Comparison of ENCODE assay signal across 8 cellular contexts in the genomic region with DNA sequence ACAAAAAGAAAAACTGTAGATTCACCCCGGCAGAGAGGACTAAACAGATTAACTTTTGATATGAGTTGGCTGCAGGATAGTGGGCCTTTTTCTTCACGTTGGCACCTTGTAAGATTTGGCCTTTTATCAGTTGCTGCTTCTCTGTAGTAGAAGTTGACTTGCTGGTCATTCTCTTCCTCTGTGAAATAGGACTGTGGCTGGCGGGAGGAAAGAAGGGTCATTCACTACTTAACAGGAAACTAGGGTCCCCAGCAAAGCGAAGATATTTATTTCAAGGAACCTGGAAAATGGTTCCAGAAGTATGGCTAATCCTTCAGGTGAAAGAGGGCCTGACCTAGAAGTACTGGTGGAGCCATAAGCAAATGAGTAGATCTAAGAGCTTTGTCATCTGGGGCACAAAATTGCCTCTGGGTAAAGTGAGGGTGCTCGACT. TPM values are rescaled to one million over a fixed set of nuclear protein-coding genes. Genes with fewer than 3 reads are reported as not detected.
DNase-seq lines count a peak whose midpoint lies in the region; ATAC-seq, FAIRE-seq and TF ChIP-seq lines count a peak whose summit lies in the region.

No MANE protein-coding gene starts in this region.

- H3K36me3 ChIP-seq in BLaER1 treated with 17β-estradiol and CSF1 and Interleukin-3, amounts not matched to agents 10 nM and 100 nM = peaks cover 32 to 37% (median 35%) of the 10 kb centered on the region in 11 experiments
- H3K36me3 ChIP-seq in IMR-90 (ENCODE audit: control insufficient read depth, insufficient read depth, low read length) = peaks cover 11% of the 10 kb centered on the region

- peaks cover 16 to 25% of the 10 kb centered on the region in 2 donors for H3K4me1 Mint-ChIP-seq in natural killer cell treated with Interleukin-12 subunit alpha and Interleukin-12 subunit beta and Interleukin-15 and Interleukin-18, amount 100 ng/mL, for 72 hours (ENCODE audit: low read depth in 2 of 2)

- H3K9me3 Mint-ChIP-seq in natural killer cell treated with Interleukin-12 subunit alpha and Interleukin-12 subunit beta and Interleukin-15 and Interleukin-18, amount 100 ng/mL, for 72 hours = peaks cover 7% of the 10 kb centered on the region

- H3K27me3 ChIP-seq in BLaER1 treated with 17β-estradiol and CSF1 and Interleukin-3, amounts not matched to agents 10 nM and 100 nM = no peaks in the 10 kb centered on the region
- no peaks in the 10 kb centered on the region for H3K27me3 ChIP-seq in IMR-90 (ENCODE audit: control insufficient read depth, insufficient read depth, low read length)

- peaks cover 0 to 3% of the 10 kb centered on the region in 2 donors for H3K27me3 Mint-ChIP-seq in natural killer cell treated with Interleukin-12 subunit alpha and Interleukin-12 subunit beta and Interleukin-15 and Interleukin-18, amount 100 ng/mL, for 72 hours

- H2BK20ac ChIP-seq in IMR-90 (ENCODE audit: low read depth, low read length) = peak overlapping the region; percentile 59; the same call in 1 of the 2 replicates

- no peaks in the 10 kb centered on the region; a peak in 2 of 22 replicates for H3K9me3 ChIP-seq in BLaER1 treated with 17β-estradiol and CSF1 and Interleukin-3, amounts not matched to agents 10 nM and 100 nM (replicated peaks in 1 of 11)
- H3K9me3 ChIP-seq in IMR-90 (ENCODE audit: control insufficient read depth, insufficient read depth, low read length) = no peaks in the 10 kb centered on the region

- no peak overlapping the region for H2AK5ac ChIP-seq in IMR-90 (ENCODE audit: low read depth, low read length)

- no CpG with 5 or more reads among the region's 5 CpGs for WGBS in IMR-90 (ENCODE audit: extremely low coverage in 2 of 2, insufficient read length in 1 of 2), 2 experiments

- H4K5ac ChIP-seq in IMR-90 (ENCODE audit: low read depth, low read length) = peak overlapping the region; percentile 84

- peak overlapping the region; percentile 77 to 96 (median 86) for H3K4me3 ChIP-seq in BLaER1 treated with 17β-estradiol and CSF1 and Interleukin-3, amounts not matched to agents 10 nM and 100 nM
- H3K4me3 ChIP-seq in IMR-90 (ENCODE audit: insufficient read depth, low read depth, low read length) (peak overlapping the region; percentile 89), choroid plexus epithelial cell (ENCODE audit: low read depth, low read length) (peak overlapping the region; percentile 94)

- intact Hi-C loops in IMR-90 (cut with micrococcal nuclease) = no loop called here

- no TSS peak for BruUV-seq in IMR-90 (replicated peaks; lab: Mats Ljungman, UMichigan)

- FAIRE-seq in urothelium cell line (lab: Jason Lieb, UNC) = no peak

- peak overlapping the region; percentile 50 to 95 (median 80) for H3K4me2 ChIP-seq in BLaER1 treated with 17β-estradiol and CSF1 and Interleukin-3, amounts not matched to agents 10 nM and 100 nM
- H3K4me2 ChIP-seq in IMR-90 (ENCODE audit: low read depth, low read length) = peak overlapping the region; percentile 56

- no peak for TF ChIP-seq POLR2A in IMR-90 (IDR thresholded peaks at IDR 0.05; ENCODE audit: low read depth, low read length)

- H3K9me1 ChIP-seq in IMR-90 (ENCODE audit: insufficient read depth, low read length) = no peaks in the 10 kb centered on the region

- TF ChIP-seq CTCF in IMR-90 (conservative IDR thresholded peaks at IDR 0.05; ENCODE audit: low read depth, low read length) (no peak), choroid plexus epithelial cell (conservative IDR thresholded peaks at IDR 0.05; ENCODE audit: low read depth, low read length) (no peak)

- no peak for ATAC-seq in IMR-90 (ENCODE audit: low read depth)
- no peak for ATAC-seq in natural killer cell treated with Interleukin-12 subunit alpha and Interleukin-12 subunit beta and Interleukin-15 and Interleukin-18, amount 100 ng/mL, for 72 hours
- ATAC-seq in GM21390 (IDR thresholded peaks at IDR 0.05; ENCODE audit: unreplicated experiment) = no peak

- peak overlapping the region; percentile 97 for H2AFZ ChIP-seq in IMR-90 (replicated peaks; ENCODE audit: low read length, poor library complexity)

- H3K23ac ChIP-seq in IMR-90 (ENCODE audit: low read depth, low read length) = no peak overlapping the region

- H2BK120ac ChIP-seq in IMR-90 (ENCODE audit: low read depth, low read length) = peak overlapping the region; percentile 58; the same call in 1 of the 2 replicates

- peak overlapping the region; percentile 72 for H3K14ac ChIP-seq in IMR-90 (replicated peaks; ENCODE audit: low read depth, low read length)

- no peak overlapping the region for H2AK9ac ChIP-seq in IMR-90 (replicated peaks; ENCODE audit: low read depth, low read length, poor library complexity)

- no peak for TF ChIP-seq RAD21 in IMR-90 (IDR thresholded peaks at IDR 0.05; ENCODE audit: low read length)

- CTCF ChIA-PET in IMR-90 (lab: Yijun Ruan, JAX) = no interaction called here

- DNase-seq in IMR-90 (no peak), choroid plexus epithelial cell (ENCODE audit: low read depth) (no peak), urothelium cell line (ENCODE audit: low spot score) (no peak), DMS 273 treated with DMSO at 0.1 percent for 48 hours (lab: John Stamatoyannopoulos, UW) (no peak), NCI-H774 (lab: John Stamatoyannopoulos, UW) (no peak)
- DNase-seq in natural killer cell treated with Interleukin-12 subunit alpha and Interleukin-12 subunit beta and Interleukin-15 and Interleukin-18, amount 100 ng/mL, for 72 hours (ENCODE audit: low spot score) = no peak

- peaks cover 13 to 29% (median 18%) of the 10 kb centered on the region in 10 experiments for H3K4me1 ChIP-seq in BLaER1 treated with 17β-estradiol and CSF1 and Interleukin-3, amounts not matched to agents 10 nM and 100 nM
- no peaks in the 10 kb centered on the region for H3K4me1 ChIP-seq in IMR-90 (ENCODE audit: control insufficient read depth, insufficient read depth, low read length)

- H2BK5ac ChIP-seq in IMR-90 (ENCODE audit: low read depth, low read length, poor library complexity, severe bottlenecking) = peak overlapping the region; percentile 44

- H3K56ac ChIP-seq in IMR-90 (ENCODE audit: extremely low read depth, insufficient read depth, low read length) = peak overlapping the region; percentile 86; the same call in 1 of the 2 replicates

- POLR2A ChIA-PET in IMR-90 (lab: Charles Lee; ENCODE audit: unreplicated experiment) = no interaction called here

- H3K27ac Mint-ChIP-seq in natural killer cell treated with Interleukin-12 subunit alpha and Interleukin-12 subunit beta and Interleukin-15 and Interleukin-18, amount 100 ng/mL, for 72 hours = peak overlapping the region; percentile 96 to 97

- peak overlapping the region; percentile 97 to 99 for H4K8ac ChIP-seq in IMR-90 (ENCODE audit: low read depth in 2 of 2, low read length in 2 of 2)

- peaks cover 32% of the 10 kb centered on the region for H3K36me3 Mint-ChIP-seq in natural killer cell treated with Interleukin-12 subunit alpha and Interleukin-12 subunit beta and Interleukin-15 and Interleukin-18, amount 100 ng/mL, for 72 hours

- H4K20me1 ChIP-seq in BLaER1 treated with 17β-estradiol and CSF1 and Interleukin-3, amounts not matched to agents 10 nM and 100 nM = peaks cover 29 to 44% (median 41%) of the 10 kb centered on the region in 11 experiments; a peak in 21 of 22 replicates
- H4K20me1 ChIP-seq in IMR-90 (ENCODE audit: insufficient read depth, low read length) = 0 out of 2 replicates have a peak, but pooled peaks cover 3% of the 10 kb centered on the region

- H3K4me3 Mint-ChIP-seq in natural killer cell treated with Interleukin-12 subunit alpha and Interleukin-12 subunit beta and Interleukin-15 and Interleukin-18, amount 100 ng/mL, for 72 hours = peak overlapping the region; percentile 98

- H3K4ac ChIP-seq in IMR-90 (ENCODE audit: low read depth, low read length) = peak overlapping the region; percentile 81

- H2BK15ac ChIP-seq in IMR-90 (ENCODE audit: low read depth, low read length) = peak overlapping the region; percentile 77; the same call in 1 of the 3 replicates

- H3K27ac ChIP-seq in BLaER1 treated with 17β-estradiol and CSF1 and Interleukin-3, amounts not matched to agents 10 nM and 100 nM = peak overlapping the region; percentile 84 to 94 (median 90); a peak in 21 of 22 replicates
- H3K27ac ChIP-seq in IMR-90 (ENCODE audit: insufficient read depth, low read length) = peak overlapping the region; percentile 48; the same call in 1 of the 2 replicates

- in situ Hi-C loops in IMR-90 (cut with MboI; ENCODE audit: low sequenced_read_pairs) = no loop called here

- peak overlapping the region in 10 of 11 experiments; percentile 88 to 98 (median 92); a peak in 19 of 22 replicates for H3K9ac ChIP-seq in BLaER1 treated with 17β-estradiol and CSF1 and Interleukin-3, amounts not matched to agents 10 nM and 100 nM
- H3K9ac ChIP-seq in IMR-90 (ENCODE audit: low read depth, low read length) = peak overlapping the region; percentile 59

- H3K79me1 ChIP-seq in IMR-90 (ENCODE audit: low read depth in 1 of 2, low read length in 2 of 2) = peaks cover 8 to 17% of the 10 kb centered on the region in 2 experiments

- peak overlapping the region; percentile 79 for H4K91ac ChIP-seq in IMR-90 (ENCODE audit: insufficient read depth, low read depth, low read length)

- peak overlapping the region; percentile 26; the same call in 1 of the 2 replicates for H3K18ac ChIP-seq in IMR-90 (ENCODE audit: low read depth, low read length)

- dilution Hi-C loops in IMR-90 (cut with HindIII; ENCODE audit: low sequenced_read_pairs, unreplicated experiment) = no loop called here

TF ChIP-seq in IMR-90, 13 proteins besides CTCF, POLR2A, EP300 and RAD21 (continues in another document):
- no peak for TF ChIP-seq MXI1 (IDR thresholded peaks at IDR 0.05; ENCODE audit: borderline replicate concordance, low read depth, low read length)
- no peak for TF ChIP-seq SMC3 (IDR thresholded peaks at IDR 0.05; ENCODE audit: low read depth, low read length)

RNA-seq across cellular contexts. Expression of a gene that starts 0.4 kb away (rescaled TPM):
- 167 and 226 TPM in 2 replicates for total RNA-seq in IMR-90 (2012; rRNA removed)
- 365 and 385 TPM in 2 replicates for polyA plus RNA-seq in IMR-90 (2012; rRNA removed)
- 299 and 417 TPM in 2 replicates for polyA plus RNA-seq in IMR-90 (2012; cell fraction: cytosol; rRNA removed)
- 94.0 and 181 TPM in 2 replicates for polyA plus RNA-seq in IMR-90 (2012; cell fraction: nucleus; rRNA removed; ENCODE audit: low replicate concordance)
- 100 to 1,000 TPM; 226 to 254 TPM for total RNA-seq in natural killer cell treated with Interleukin-12 subunit alpha and Interleukin-12 subunit beta and Interleukin-15 and Interleukin-18, amount 100 ng/mL, for 72 hours

RNA-seq across cellular contexts. Expression of a gene that starts 13.9 kb away (rescaled TPM):
- 51.1 and 60.0 TPM in 2 replicates for total RNA-seq in IMR-90 (2012; rRNA removed)
- polyA plus RNA-seq in IMR-90 (2012; rRNA removed) = 23.2 and 24.1 TPM in 2 replicates
- polyA plus RNA-seq in IMR-90 (2012; cell fraction: cytosol; rRNA removed) = 8.3 and 8.6 TPM in 2 replicates
- polyA plus RNA-seq in IMR-90 (2012; cell fraction: nucleus; rRNA removed; ENCODE audit: low replicate concordance) = 5.9 and 26.0 TPM in 2 replicates
- total RNA-seq in natural killer cell treated with Interleukin-12 subunit alpha and Interleukin-12 subunit beta and Interleukin-15 and Interleukin-18, amount 100 ng/mL, for 72 hours = 10 to 100 TPM; 62.8 to 74.3 TPM
